ENCODE assay signal across 27 cellular contexts in genomic region chr16:58692450-58692849, GRCh38.
"Had no signal": no experiment of that assay in that cellular context is flagged by ENCODE, and none has a peak within 500 bp of the region (broad histone marks: within the 10 kb centered on the region; RNA-seq: fewer than 3 reads in every experiment).

No MANE protein-coding gene starts in this region.

- H3K36me3 ChIP-seq: stomach, suprapubic skin, thoracic aorta, thyroid gland, tibial artery, tibial nerve, transverse colon, upper lobe of left lung, upper lobe of right lung, uterus, vagina had no signal

- DNase-seq: stimulated activated CD4-positive, alpha-beta T cell treated with anti-CD3 and anti-CD28 coated beads, Interleukin-2, amount 100 ng/mL, for 48 hours; stimulated activated CD4-positive, alpha-beta T cell treated with anti-CD3 and anti-CD28 coated beads, Interleukin-4, amount 100 ng/mL, for 1 hour; stimulated activated CD4-positive, alpha-beta T cell treated with anti-CD3 and anti-CD28 coated beads, Interleukin-4, amount 100 ng/mL, for 24 hours; stimulated activated CD4-positive, alpha-beta T cell treated with anti-CD3 and anti-CD28 coated beads, Interleukin-4, amount 100 ng/mL, for 4 hours; stimulated activated CD8-positive, alpha-beta memory T cell treated with anti-CD3 and anti-CD28 coated beads, Interleukin-4, amount 100 ng/mL, for 48 hours; stimulated activated naive B cell treated with anti-CD40 and anti-IgM and Interleukin-4, amounts not matched to agents 10 μg/mL and 1 μg/mL and 100 μg/mL, for 72 hours; stimulated activated naive CD4-positive, alpha-beta T cell; stimulated activated naive CD4-positive, alpha-beta T cell treated with Interleukin-2 at 50 U/mL for 16 hours; stimulated activated naive CD8-positive, alpha-beta T cell treated with anti-CD3 and anti-CD28 coated beads, Interleukin-15, amount 100 ng/mL, for 72 hours; stimulated activated naive CD8-positive, alpha-beta T cell treated with anti-CD3 and anti-CD28 coated beads, Interleukin-15, Interleukin-2, amounts not matched to agents 100 U/mL and 50 U/mL, for 24 hours; stomach; substantia nigra; testis; thyroid gland; tibial artery; transverse colon; trophoblast cell; upper lobe of left lung; upper lobe of right lung; uterus had no signal

- H3K4me3 ChIP-seq: stomach, suprapubic skin, testis, thoracic aorta, thyroid gland, tibial artery, tibial nerve, transverse colon, upper lobe of left lung, upper lobe of right lung, uterus, vagina had no signal

- ATAC-seq: stimulated activated effector memory CD8-positive, alpha-beta T cell treated with anti-CD3 and anti-CD28 coated beads, Interleukin-12 subunit alpha, Interleukin-12 subunit beta, amount 100 ng/mL, for 72 hours; stimulated activated memory B cell treated with anti-CD40 and anti-IgM and Interleukin-4, amounts not matched to agents 10 μg/mL and 1 μg/mL and 100 μg/mL, for 72 hours; stimulated activated naive B cell treated with anti-CD40 and anti-IgM and Interleukin-4, amounts not matched to agents 10 μg/mL and 1 μg/mL and 100 μg/mL, for 72 hours; stimulated activated naive CD8-positive, alpha-beta T cell treated with anti-CD3 and anti-CD28 coated beads, Interleukin-15, amount 100 ng/mL, for 72 hours; stimulated activated naive CD8-positive, alpha-beta T cell treated with anti-CD3 and anti-CD28 coated beads, Interleukin-15, Interleukin-2, amounts not matched to agents 100 U/mL and 50 U/mL, for 24 hours; upper lobe of right lung had no signal

- H3K9me3 ChIP-seq: suprapubic skin, testis, thoracic aorta, thyroid gland, tibial artery, transverse colon, upper lobe of right lung, uterus, vagina had no signal

- H3K27ac ChIP-seq: stomach, suprapubic skin, testis, thoracic aorta, thyroid gland, tibial artery, tibial nerve, transverse colon, upper lobe of left lung, upper lobe of right lung, uterus, vagina had no signal

- FAIRE-seq: urothelium cell line had no signal

- H3K27me3 ChIP-seq: stomach, testis, thyroid gland, tibial artery, tibial nerve, transverse colon, upper lobe of left lung, upper lobe of right lung, uterus, vagina had no signal

- H3K4me1 ChIP-seq: stomach, suprapubic skin, testis, thyroid gland, tibial artery, tibial nerve, transverse colon, upper lobe of left lung, upper lobe of right lung, uterus, vagina had no signal
